1 cellular context compared by ENCODE assay signal in the genomic region with DNA sequence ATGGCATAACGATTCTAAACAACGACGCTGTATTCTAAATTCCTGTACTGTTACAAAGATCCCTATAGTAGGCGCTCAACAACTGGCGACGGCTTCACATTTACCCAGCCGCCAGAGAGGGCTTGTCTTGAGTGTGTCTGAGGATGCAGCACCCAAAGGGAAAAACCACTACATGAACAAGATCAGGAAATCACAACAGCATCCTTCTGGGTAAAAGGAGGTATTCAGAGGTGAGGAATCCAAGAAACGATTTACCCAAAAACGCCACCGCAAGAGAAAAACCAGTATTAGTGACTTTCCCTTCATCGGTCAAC.
TF ChIP-seq lines count a peak whose summit lies in the region.

No MANE protein-coding gene starts in this region.

TF ChIP-seq in K562, 482 proteins besides CTCF, POLR2A, EP300 and RAD21 (continued from another document and continues in another):
- TF ChIP-seq, protein P1, sequence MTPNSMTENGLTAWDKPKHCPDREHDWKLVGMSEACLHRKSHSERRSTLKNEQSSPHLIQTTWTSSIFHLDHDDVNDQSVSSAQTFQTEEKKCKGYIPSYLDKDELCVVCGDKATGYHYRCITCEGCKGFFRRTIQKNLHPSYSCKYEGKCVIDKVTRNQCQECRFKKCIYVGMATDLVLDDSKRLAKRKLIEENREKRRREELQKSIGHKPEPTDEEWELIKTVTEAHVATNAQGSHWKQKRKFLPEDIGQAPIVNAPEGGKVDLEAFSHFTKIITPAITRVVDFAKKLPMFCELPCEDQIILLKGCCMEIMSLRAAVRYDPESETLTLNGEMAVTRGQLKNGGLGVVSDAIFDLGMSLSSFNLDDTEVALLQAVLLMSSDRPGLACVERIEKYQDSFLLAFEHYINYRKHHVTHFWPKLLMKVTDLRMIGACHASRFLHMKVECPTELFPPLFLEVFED (CRISPR knock-in tag; conservative IDR thresholded peaks at IDR 0.05), result 0 out of 2 replicates have a peak, but pooled peaks have one; percentile 11
- TF ChIP-seq ZNF224 (CRISPR knock-in tag; IDR thresholded peaks at IDR 0.05), result no peak
- TF ChIP-seq, protein P2, sequence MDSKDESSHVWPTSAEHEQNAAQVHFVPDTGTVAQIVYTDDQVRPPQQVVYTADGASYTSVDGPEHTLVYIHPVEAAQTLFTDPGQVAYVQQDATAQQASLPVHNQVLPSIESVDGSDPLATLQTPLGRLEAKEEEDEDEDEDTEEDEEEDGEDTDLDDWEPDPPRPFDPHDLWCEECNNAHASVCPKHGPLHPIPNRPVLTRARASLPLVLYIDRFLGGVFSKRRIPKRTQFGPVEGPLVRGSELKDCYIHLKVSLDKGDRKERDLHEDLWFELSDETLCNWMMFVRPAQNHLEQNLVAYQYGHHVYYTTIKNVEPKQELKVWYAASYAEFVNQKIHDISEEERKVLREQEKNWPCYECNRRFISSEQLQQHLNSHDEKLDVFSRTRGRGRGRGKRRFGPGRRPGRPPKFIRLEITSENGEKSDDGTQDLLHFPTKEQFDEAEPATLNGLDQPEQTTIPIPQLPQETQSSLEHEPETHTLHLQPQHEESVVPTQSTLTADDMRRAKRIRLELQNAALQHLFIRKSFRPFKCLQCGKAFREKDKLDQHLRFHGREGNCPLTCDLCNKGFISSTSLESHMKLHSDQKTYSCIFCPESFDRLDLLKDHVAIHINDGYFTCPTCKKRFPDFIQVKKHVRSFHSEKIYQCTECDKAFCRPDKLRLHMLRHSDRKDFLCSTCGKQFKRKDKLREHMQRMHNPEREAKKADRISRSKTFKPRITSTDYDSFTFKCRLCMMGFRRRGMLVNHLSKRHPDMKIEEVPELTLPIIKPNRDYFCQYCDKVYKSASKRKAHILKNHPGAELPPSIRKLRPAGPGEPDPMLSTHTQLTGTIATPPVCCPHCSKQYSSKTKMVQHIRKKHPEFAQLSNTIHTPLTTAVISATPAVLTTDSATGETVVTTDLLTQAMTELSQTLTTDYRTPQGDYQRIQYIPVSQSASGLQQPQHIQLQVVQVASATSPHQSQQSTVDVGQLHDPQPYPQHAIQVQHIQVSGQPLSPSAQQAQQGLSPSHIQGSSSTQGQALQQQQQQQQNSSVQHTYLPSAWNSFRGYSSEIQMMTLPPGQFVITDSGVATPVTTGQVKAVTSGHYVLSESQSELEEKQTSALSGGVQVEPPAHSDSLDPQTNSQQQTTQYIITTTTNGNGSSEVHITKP (IDR thresholded peaks at IDR 0.05; ENCODE audit: partially characterized antibody), result peak; percentile 93
- peak; percentile 20; the same call in 1 of the 2 replicates for TF ChIP-seq ZNF23 (CRISPR knock-in tag; IDR thresholded peaks at IDR 0.05)
- no peak for TF ChIP-seq EZH2 (IDR thresholded peaks at IDR 0.05; ENCODE audit: borderline replicate concordance, low read depth, low read length)
- TF ChIP-seq, protein P3, sequence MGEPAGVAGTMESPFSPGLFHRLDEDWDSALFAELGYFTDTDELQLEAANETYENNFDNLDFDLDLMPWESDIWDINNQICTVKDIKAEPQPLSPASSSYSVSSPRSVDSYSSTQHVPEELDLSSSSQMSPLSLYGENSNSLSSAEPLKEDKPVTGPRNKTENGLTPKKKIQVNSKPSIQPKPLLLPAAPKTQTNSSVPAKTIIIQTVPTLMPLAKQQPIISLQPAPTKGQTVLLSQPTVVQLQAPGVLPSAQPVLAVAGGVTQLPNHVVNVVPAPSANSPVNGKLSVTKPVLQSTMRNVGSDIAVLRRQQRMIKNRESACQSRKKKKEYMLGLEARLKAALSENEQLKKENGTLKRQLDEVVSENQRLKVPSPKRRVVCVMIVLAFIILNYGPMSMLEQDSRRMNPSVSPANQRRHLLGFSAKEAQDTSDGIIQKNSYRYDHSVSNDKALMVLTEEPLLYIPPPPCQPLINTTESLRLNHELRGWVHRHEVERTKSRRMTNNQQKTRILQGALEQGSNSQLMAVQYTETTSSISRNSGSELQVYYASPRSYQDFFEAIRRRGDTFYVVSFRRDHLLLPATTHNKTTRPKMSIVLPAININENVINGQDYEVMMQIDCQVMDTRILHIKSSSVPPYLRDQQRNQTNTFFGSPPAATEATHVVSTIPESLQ (CRISPR knock-in tag; IDR thresholded peaks at IDR 0.05), result no peak
- peak; percentile 13 to 72; a peak in 1 of 4 replicates for TF ChIP-seq RCOR1 (IDR thresholded peaks at IDR 0.05; ENCODE audit: borderline replicate concordance in 1 of 2, low read depth in 2 of 2, low read length in 2 of 2)
- peak; percentile 26 for TF ChIP-seq BRD9 (IDR thresholded peaks at IDR 0.05; ENCODE audit: low read depth, partially characterized antibody)
- peak; percentile 43; the same call in 1 of the 2 replicates for TF ChIP-seq JUND (IDR thresholded peaks at IDR 0.05; ENCODE audit: borderline replicate concordance, low read depth, low read length)
- TF ChIP-seq JUND (tag; IDR thresholded peaks at IDR 0.05; ENCODE audit: borderline replicate concordance, low read depth, low read length), result no peak
- TF ChIP-seq ZNF41 (CRISPR knock-in tag; conservative IDR thresholded peaks at IDR 0.05), result 0 out of 2 replicates have a peak, but pooled peaks have one; percentile 26
- TF ChIP-seq, protein P4, sequence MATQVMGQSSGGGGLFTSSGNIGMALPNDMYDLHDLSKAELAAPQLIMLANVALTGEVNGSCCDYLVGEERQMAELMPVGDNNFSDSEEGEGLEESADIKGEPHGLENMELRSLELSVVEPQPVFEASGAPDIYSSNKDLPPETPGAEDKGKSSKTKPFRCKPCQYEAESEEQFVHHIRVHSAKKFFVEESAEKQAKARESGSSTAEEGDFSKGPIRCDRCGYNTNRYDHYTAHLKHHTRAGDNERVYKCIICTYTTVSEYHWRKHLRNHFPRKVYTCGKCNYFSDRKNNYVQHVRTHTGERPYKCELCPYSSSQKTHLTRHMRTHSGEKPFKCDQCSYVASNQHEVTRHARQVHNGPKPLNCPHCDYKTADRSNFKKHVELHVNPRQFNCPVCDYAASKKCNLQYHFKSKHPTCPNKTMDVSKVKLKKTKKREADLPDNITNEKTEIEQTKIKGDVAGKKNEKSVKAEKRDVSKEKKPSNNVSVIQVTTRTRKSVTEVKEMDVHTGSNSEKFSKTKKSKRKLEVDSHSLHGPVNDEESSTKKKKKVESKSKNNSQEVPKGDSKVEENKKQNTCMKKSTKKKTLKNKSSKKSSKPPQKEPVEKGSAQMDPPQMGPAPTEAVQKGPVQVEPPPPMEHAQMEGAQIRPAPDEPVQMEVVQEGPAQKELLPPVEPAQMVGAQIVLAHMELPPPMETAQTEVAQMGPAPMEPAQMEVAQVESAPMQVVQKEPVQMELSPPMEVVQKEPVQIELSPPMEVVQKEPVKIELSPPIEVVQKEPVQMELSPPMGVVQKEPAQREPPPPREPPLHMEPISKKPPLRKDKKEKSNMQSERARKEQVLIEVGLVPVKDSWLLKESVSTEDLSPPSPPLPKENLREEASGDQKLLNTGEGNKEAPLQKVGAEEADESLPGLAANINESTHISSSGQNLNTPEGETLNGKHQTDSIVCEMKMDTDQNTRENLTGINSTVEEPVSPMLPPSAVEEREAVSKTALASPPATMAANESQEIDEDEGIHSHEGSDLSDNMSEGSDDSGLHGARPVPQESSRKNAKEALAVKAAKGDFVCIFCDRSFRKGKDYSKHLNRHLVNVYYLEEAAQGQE (CRISPR knock-in tag; IDR thresholded peaks at IDR 0.05; ENCODE audit: low read depth), result 0 out of 2 replicates have a peak, but pooled peaks have one; percentile 9
- TF ChIP-seq SMAD3 (CRISPR knock-in tag; conservative IDR thresholded peaks at IDR 0.05), result 0 out of 2 replicates have a peak, but pooled peaks have one; percentile 58
- TF ChIP-seq, protein P5, sequence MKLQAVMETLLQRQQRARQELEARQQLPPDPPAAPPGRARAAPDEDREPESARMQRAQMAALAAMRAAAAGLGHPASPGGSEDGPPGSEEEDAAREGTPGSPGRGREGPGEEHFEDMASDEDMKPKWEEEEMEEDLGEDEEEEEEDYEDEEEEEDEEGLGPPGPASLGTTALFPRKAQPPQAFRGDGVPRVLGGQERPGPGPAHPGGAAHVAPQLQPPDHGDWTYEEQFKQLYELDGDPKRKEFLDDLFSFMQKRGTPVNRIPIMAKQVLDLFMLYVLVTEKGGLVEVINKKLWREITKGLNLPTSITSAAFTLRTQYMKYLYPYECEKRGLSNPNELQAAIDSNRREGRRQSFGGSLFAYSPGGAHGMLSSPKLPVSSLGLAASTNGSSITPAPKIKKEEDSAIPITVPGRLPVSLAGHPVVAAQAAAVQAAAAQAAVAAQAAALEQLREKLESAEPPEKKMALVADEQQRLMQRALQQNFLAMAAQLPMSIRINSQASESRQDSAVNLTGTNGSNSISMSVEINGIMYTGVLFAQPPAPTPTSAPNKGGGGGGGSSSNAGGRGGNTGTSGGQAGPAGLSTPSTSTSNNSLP (IDR thresholded peaks at IDR 0.05; ENCODE audit: borderline replicate concordance, low read depth, low read length), result 0 out of 2 replicates have a peak, but pooled peaks have one; percentile 5
- TF ChIP-seq POU5F1 (IDR thresholded peaks at IDR 0.05; ENCODE audit: borderline replicate concordance, low read depth, low read length, partially characterized antibody), result peak; percentile 30
- TF ChIP-seq TCF7 (IDR thresholded peaks at IDR 0.05; ENCODE audit: borderline replicate concordance), result no peak
- peak; percentile 68 for TF ChIP-seq CREM (IDR thresholded peaks at IDR 0.05; ENCODE audit: low read depth)
- TF ChIP-seq DMBX1 (CRISPR knock-in tag; IDR thresholded peaks at IDR 0.05; ENCODE audit: borderline replicate concordance), result peak; percentile 36; the same call in 1 of the 2 replicates
- peak; percentile 34 for TF ChIP-seq TAF1 (IDR thresholded peaks at IDR 0.05; ENCODE audit: control insufficient read depth, extremely low read depth, insufficient read depth, low read length, severe bottlenecking)
- TF ChIP-seq, protein P6, sequence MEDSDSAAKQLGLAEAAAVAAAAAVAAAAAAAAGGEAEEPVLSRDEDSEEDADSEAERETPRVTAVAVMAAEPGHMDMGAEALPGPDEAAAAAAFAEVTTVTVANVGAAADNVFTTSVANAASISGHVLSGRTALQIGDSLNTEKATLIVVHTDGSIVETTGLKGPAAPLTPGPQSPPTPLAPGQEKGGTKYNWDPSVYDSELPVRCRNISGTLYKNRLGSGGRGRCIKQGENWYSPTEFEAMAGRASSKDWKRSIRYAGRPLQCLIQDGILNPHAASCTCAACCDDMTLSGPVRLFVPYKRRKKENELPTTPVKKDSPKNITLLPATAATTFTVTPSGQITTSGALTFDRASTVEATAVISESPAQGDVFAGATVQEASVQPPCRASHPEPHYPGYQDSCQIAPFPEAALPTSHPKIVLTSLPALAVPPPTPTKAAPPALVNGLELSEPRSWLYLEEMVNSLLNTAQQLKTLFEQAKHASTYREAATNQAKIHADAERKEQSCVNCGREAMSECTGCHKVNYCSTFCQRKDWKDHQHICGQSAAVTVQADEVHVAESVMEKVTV (CRISPR knock-in tag; IDR thresholded peaks at IDR 0.05), result peak; percentile 67
- TF ChIP-seq MAZ (CRISPR knock-in tag; conservative IDR thresholded peaks at IDR 0.05 in 1 of 2, IDR thresholded peaks at IDR 0.05 in 1 of 2), result peak in 1 of 2 experiments; percentile 47; a peak in 1 of 4 replicates
- no peak for TF ChIP-seq ZBTB7A (IDR thresholded peaks at IDR 0.05; ENCODE audit: borderline replicate concordance, control insufficient read depth, low read depth, low read length)
- TF ChIP-seq FOXM1 (IDR thresholded peaks at IDR 0.05; ENCODE audit: low read depth), result no peak
- TF ChIP-seq FOXM1 (CRISPR knock-in tag; IDR thresholded peaks at IDR 0.05; ENCODE audit: low read depth), result 0 out of 2 replicates have a peak, but pooled peaks have one; percentile 26
- peak; percentile 60 for TF ChIP-seq TBP (optimal IDR thresholded peaks at IDR 0.05; ENCODE audit: low read depth, low read length)
- TF ChIP-seq, protein P7, sequence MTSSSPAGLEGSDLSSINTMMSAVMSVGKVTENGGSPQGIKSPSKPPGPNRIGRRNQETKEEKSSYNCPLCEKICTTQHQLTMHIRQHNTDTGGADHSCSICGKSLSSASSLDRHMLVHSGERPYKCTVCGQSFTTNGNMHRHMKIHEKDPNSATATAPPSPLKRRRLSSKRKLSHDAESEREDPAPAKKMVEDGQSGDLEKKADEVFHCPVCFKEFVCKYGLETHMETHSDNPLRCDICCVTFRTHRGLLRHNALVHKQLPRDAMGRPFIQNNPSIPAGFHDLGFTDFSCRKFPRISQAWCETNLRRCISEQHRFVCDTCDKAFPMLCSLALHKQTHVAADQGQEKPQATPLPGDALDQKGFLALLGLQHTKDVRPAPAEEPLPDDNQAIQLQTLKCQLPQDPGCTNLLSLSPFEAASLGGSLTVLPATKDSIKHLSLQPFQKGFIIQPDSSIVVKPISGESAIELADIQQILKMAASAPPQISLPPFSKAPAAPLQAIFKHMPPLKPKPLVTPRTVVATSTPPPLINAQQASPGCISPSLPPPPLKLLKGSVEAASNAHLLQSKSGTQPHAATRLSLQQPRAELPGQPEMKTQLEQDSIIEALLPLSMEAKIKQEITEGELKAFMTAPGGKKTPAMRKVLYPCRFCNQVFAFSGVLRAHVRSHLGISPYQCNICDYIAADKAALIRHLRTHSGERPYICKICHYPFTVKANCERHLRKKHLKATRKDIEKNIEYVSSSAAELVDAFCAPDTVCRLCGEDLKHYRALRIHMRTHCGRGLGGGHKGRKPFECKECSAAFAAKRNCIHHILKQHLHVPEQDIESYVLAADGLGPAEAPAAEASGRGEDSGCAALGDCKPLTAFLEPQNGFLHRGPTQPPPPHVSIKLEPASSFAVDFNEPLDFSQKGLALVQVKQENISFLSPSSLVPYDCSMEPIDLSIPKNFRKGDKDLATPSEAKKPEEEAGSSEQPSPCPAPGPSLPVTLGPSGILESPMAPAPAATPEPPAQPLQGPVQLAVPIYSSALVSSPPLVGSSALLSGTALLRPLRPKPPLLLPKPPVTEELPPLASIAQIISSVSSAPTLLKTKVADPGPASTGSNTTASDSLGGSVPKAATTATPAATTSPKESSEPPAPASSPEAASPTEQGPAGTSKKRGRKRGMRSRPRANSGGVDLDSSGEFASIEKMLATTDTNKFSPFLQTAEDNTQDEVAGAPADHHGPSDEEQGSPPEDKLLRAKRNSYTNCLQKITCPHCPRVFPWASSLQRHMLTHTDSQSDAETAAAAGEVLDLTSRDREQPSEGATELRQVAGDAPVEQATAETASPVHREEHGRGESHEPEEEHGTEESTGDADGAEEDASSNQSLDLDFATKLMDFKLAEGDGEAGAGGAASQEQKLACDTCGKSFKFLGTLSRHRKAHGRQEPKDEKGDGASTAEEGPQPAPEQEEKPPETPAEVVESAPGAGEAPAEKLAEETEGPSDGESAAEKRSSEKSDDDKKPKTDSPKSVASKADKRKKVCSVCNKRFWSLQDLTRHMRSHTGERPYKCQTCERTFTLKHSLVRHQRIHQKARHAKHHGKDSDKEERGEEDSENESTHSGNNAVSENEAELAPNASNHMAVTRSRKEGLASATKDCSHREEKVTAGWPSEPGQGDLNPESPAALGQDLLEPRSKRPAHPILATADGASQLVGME (CRISPR knock-in tag; IDR thresholded peaks at IDR 0.05), result peak; percentile 28; the same call in 1 of the 2 replicates
- TF ChIP-seq KDM1A (IDR thresholded peaks at IDR 0.05), result peak; percentile 63 to 65; a peak in 3 of 4 replicates
- peak; percentile 59; the same call in 1 of the 2 replicates for TF ChIP-seq KLF16 (IDR thresholded peaks at IDR 0.05)
- TF ChIP-seq, protein P8, sequence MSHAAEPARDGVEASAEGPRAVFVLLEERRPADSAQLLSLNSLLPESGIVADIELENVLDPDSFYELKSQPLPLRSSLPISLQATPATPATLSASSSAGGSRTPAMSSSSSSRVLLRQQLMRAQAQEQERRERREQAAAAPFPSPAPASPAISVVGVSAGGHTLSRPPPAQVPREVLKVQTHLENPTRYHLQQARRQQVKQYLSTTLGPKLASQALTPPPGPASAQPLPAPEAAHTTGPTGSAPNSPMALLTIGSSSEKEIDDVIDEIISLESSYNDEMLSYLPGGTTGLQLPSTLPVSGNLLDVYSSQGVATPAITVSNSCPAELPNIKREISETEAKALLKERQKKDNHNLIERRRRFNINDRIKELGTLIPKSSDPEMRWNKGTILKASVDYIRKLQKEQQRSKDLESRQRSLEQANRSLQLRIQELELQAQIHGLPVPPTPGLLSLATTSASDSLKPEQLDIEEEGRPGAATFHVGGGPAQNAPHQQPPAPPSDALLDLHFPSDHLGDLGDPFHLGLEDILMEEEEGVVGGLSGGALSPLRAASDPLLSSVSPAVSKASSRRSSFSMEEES (CRISPR knock-in tag; IDR thresholded peaks at IDR 0.05), result no peak
